Comparison of ENCODE assay signal across 1 cellular context in genomic region chr12:42090899-42091298, GRCh38.
TF ChIP-seq lines count a peak whose summit lies in the region.

No MANE protein-coding gene starts in this region.

TF ChIP-seq in SK-N-SH treated with all-trans-retinoic acid at 6 μM for 48 hours, 23 proteins besides CTCF, POLR2A, EP300 and RAD21 (continued from another document):
- TF ChIP-seq, protein P1, sequence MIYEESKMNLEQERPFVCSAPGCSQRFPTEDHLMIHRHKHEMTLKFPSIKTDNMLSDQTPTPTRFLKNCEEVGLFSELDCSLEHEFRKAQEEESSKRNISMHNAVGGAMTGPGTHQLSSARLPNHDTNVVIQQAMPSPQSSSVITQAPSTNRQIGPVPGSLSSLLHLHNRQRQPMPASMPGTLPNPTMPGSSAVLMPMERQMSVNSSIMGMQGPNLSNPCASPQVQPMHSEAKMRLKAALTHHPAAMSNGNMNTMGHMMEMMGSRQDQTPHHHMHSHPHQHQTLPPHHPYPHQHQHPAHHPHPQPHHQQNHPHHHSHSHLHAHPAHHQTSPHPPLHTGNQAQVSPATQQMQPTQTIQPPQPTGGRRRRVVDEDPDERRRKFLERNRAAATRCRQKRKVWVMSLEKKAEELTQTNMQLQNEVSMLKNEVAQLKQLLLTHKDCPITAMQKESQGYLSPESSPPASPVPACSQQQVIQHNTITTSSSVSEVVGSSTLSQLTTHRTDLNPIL (CRISPR knock-in tag; IDR thresholded peaks at IDR 0.05; ENCODE audit: low read depth) = peak; percentile 98
- no peak for TF ChIP-seq ZNF8 (CRISPR knock-in tag; IDR thresholded peaks at IDR 0.05)
TF ChIP-seq in SK-N-SH treated with all-trans-retinoic acid at 6 μM for 48 hours: peak in this region for 10.
